ENCODE assay signal across 8 cellular contexts in genomic region chr19:1438933-1439358, GRCh38. TPM values are rescaled to one million over a fixed set of nuclear protein-coding genes. Genes with fewer than 3 reads are reported as not detected.
DNase-seq lines count a peak whose midpoint lies in the region; ATAC-seq and TF ChIP-seq lines count a peak whose summit lies in the region.

No MANE protein-coding gene starts in this region.

- H3K9me3 Mint-ChIP-seq in IgD-negative memory B cell (no peaks in the 10 kb centered on the region), natural killer cell (no peaks in the 10 kb centered on the region)
- no peaks in the 10 kb centered on the region for H3K9me3 Mint-ChIP-seq in central memory CD8-positive, alpha-beta T cell

- CTCF ChIA-PET in BJ (lab: Yijun Ruan, JAX), result no interaction called here

- H3K27ac Mint-ChIP-seq in IgD-negative memory B cell, result peak overlapping the region; percentile 78 to 98 (median 92)
- peak overlapping the region; percentile 99 for H3K27ac Mint-ChIP-seq in central memory CD8-positive, alpha-beta T cell (ENCODE audit: low read depth)
- H3K27ac Mint-ChIP-seq in natural killer cell, result peak overlapping the region; percentile 91 to 100

- intact Hi-C loops in natural killer cell (cut with micrococcal nuclease), result loop anchor here (1.0 kb wide), 1 partner anchor 32 kb away; the partner anchor contains the start of gene DAZAP1

- no peaks in the 10 kb centered on the region for H3K27me3 ChIP-seq in BJ (ENCODE audit: control insufficient read depth, insufficient read depth, low read length)

- peak overlapping the region; percentile 90 to 99 (median 98) for H3K4me3 Mint-ChIP-seq in IgD-negative memory B cell
- H3K4me3 Mint-ChIP-seq in central memory CD8-positive, alpha-beta T cell, result peak overlapping the region; percentile 98
- peak overlapping the region; percentile 95 for H3K4me3 Mint-ChIP-seq in natural killer cell

- no peak for ATAC-seq in central memory CD8-positive, alpha-beta T cell (replicated peaks; ENCODE audit: extremely low read depth, poor library complexity, severe bottlenecking)
- no peak for ATAC-seq in natural killer cell

- peaks cover 5 to 16% (median 10%) of the 10 kb centered on the region in 3 donors for H3K4me1 Mint-ChIP-seq in IgD-negative memory B cell
- peaks cover 17% of the 10 kb centered on the region for H3K4me1 Mint-ChIP-seq in central memory CD8-positive, alpha-beta T cell
- peaks cover 11 to 25% of the 10 kb centered on the region in 2 donors for H3K4me1 Mint-ChIP-seq in natural killer cell

- DNase-seq in BJ (ENCODE audit: low read depth) (no peak), natural killer cell (no peak), NCI-H526 (lab: John Stamatoyannopoulos, UW) (no peak), cerebellar cortex (ENCODE audit: low spot score) (no peak), cerebellum (ENCODE audit: low spot score) (no peak), SHP77 (lab: John Stamatoyannopoulos, UW) (no peak)
- no peak for DNase-seq in central memory CD8-positive, alpha-beta T cell (ENCODE audit: low spot score in 2 of 2)

- POLR2A ChIA-PET in BJ (lab: Charles Lee), result no interaction called here

- peak overlapping the region; percentile 87 for H3K4me3 ChIP-seq in BJ (ENCODE audit: low read depth, low read length)

- H3K27me3 Mint-ChIP-seq in IgD-negative memory B cell (peaks cover 2% of the 10 kb centered on the region), natural killer cell (ENCODE audit: low read depth in 2 of 2) (no peaks in the 10 kb centered on the region)
- no peaks in the 10 kb centered on the region for H3K27me3 Mint-ChIP-seq in central memory CD8-positive, alpha-beta T cell

- H3K36me3 Mint-ChIP-seq in IgD-negative memory B cell (peaks cover 6% of the 10 kb centered on the region), natural killer cell (no peaks in the 10 kb centered on the region)
- H3K36me3 Mint-ChIP-seq in central memory CD8-positive, alpha-beta T cell (ENCODE audit: insufficient read depth), result peaks cover 61% of the 10 kb centered on the region

- peaks cover 33% of the 10 kb centered on the region for H3K36me3 ChIP-seq in BJ (ENCODE audit: control insufficient read depth, insufficient read depth, low read length)

- no peak for TF ChIP-seq CTCF in BJ (IDR thresholded peaks at IDR 0.05; ENCODE audit: insufficient read depth, low read depth, low read length)
- TF ChIP-seq CTCF in natural killer cell (IDR thresholded peaks at IDR 0.05), result no peak

RNA-seq across cellular contexts. Expression of gene RPS15, which starts 0.8 kb away (rescaled TPM):
- polyA plus RNA-seq in BJ (2011; rRNA removed) (854 and 1,597 TPM in 2 replicates), IgD-negative memory B cell (3,226 TPM)
- 665 and 710 TPM in 2 replicates for polyA minus RNA-seq in BJ (2011; rRNA and poly(A)+ RNA removed)
- total RNA-seq in natural killer cell (100 to 1,000 TPM; 731 to 872 (median 837) TPM), cerebellum (280 TPM)

RNA-seq across cellular contexts. Expression of gene APC2, which starts 11.0 kb away (rescaled TPM):
- polyA plus RNA-seq in BJ (2011; rRNA removed) (0.07 and 0.11 TPM in 2 replicates), IgD-negative memory B cell (0.16 TPM)
- polyA minus RNA-seq in BJ (2011; rRNA and poly(A)+ RNA removed), result 0.36 and 0.43 TPM in 2 replicates
- total RNA-seq in natural killer cell (under 1 TPM; 0.14 to 0.58 (median 0.27) TPM), cerebellum (137 TPM)

RNA-seq across cellular contexts. Expression of gene DAZAP1, which starts 31.6 kb away (rescaled TPM):
- polyA plus RNA-seq in BJ (2011; rRNA removed) (38.3 and 48.9 TPM in 2 replicates), IgD-negative memory B cell (7.2 TPM)
- 18.8 and 19.6 TPM in 2 replicates for polyA minus RNA-seq in BJ (2011; rRNA and poly(A)+ RNA removed)
- total RNA-seq in natural killer cell (100 to 1,000 TPM; 166 to 207 (median 170) TPM), cerebellum (26.9 TPM)

RNA-seq across cellular contexts. Expression of gene GAMT, which starts 37.6 kb away (rescaled TPM):
- polyA plus RNA-seq in BJ (2011; rRNA removed) (26.9 and 43.7 TPM in 2 replicates), IgD-negative memory B cell (14.3 TPM)
- polyA minus RNA-seq in BJ (2011; rRNA and poly(A)+ RNA removed), result 17.9 and 31.2 TPM in 2 replicates
- total RNA-seq in natural killer cell (1 to 10 TPM; 5.1 to 7.5 (median 7.1) TPM), cerebellum (10.3 TPM)

RNA-seq across cellular contexts. Expression of gene C19orf25, which starts 40.1 kb away (rescaled TPM):
- polyA plus RNA-seq in BJ (2011; rRNA removed) (23.9 and 32.6 TPM in 2 replicates), IgD-negative memory B cell (51.1 TPM)
- polyA minus RNA-seq in BJ (2011; rRNA and poly(A)+ RNA removed), result 6.6 and 9.6 TPM in 2 replicates
- total RNA-seq in natural killer cell (10 to 100 TPM; 30.2 to 42.2 (median 34.3) TPM), cerebellum (15.3 TPM)

Comparison
In these comparisons a context has a peak if more than half of its experiments do, and no peak if none do; other contexts are left out.
1. RNA of gene APC2, which starts 11.0 kb away (total RNA-seq): 137 TPM in cerebellum (single experiment); 0.14 to 0.58 TPM in natural killer cell; every median in the first group is over 10 times any median in the second.
2. Peak in every context shown above with its lines, with median percentiles within 50 percentile points of each other: H3K27ac Mint-ChIP-seq and H3K4me3 Mint-ChIP-seq.